Comparison of ENCODE assay signal across 10 cellular contexts in the genomic region with DNA sequence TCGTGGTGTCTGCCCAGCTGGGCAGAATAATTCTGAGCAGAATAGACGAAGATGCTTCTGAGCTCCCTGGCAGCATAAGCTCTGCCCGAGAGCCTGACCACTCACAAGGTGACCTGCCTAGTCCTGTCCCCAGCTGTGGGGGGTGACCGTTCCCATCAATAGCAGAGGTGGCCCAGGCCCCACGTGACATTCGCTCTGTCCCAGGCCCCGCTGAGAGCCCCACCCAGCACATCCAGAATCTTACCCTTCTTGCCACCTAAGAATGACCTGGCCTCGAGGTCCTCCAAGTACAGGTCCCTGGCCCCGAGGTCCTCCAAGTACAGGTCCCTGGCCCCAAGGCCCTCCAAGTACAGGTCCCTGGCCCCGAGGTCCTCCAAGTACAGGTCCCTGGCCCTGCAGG. TPM values are rescaled to one million over a fixed set of nuclear protein-coding genes. Genes with fewer than 3 reads are reported as not detected.
A peak's percentile ranks its signal among the peaks of the same experiment; 100 is the strongest.
DNase-seq lines count a peak whose midpoint lies in the region; ATAC-seq lines count a peak whose summit lies in the region.
"Had no signal": no experiment of that assay in that cellular context is flagged by ENCODE, and none has a peak within 500 bp of the region (broad histone marks: within the 10 kb centered on the region; RNA-seq: fewer than 3 reads in every experiment).

No MANE protein-coding gene starts in this region.

- peaks cover 31 to 56% (median 44%) of the 10 kb centered on the region in 7 donors for H3K4me1 Mint-ChIP-seq in naive thymus-derived CD4-positive, alpha-beta T cell

- CTCF ChIA-PET in naive thymus-derived CD4-positive, alpha-beta T cell (lab: Charles Lee): interaction anchor here (0.7 to 1.0 kb wide), 3 partner anchors 9 to 172 kb away, joined by 3 to 5 read pairs (median 3); no protein-coding TSS in a partner anchor

- H3K36me3 Mint-ChIP-seq in naive thymus-derived CD4-positive, alpha-beta T cell: peaks cover 11 to 26% (median 20%) of the 10 kb centered on the region in 5 donors

- no peaks in the 10 kb centered on the region for H3K9me3 Mint-ChIP-seq in naive thymus-derived CD4-positive, alpha-beta T cell

- H3K27me3 Mint-ChIP-seq in naive thymus-derived CD4-positive, alpha-beta T cell: peaks cover 0 to 3% (median 0%) of the 10 kb centered on the region in 5 donors

- peak overlapping the region; percentile 82 for H3K4me3 ChIP-seq in effector memory CD4-positive, alpha-beta T cell (ENCODE audit: insufficient read depth, low read depth, low read length, poor library complexity, severe bottlenecking)
- peak overlapping the region; percentile 85 for H3K4me3 ChIP-seq in naive thymus-derived CD4-positive, alpha-beta T cell (ENCODE audit: low read length)
- peak overlapping the region; percentile 76 for H3K4me3 ChIP-seq in urinary bladder (ENCODE audit: low read depth, low read length)

- intact Hi-C loops in Right ventricle myocardium inferior (cut with DNase I): loop anchor here (1.0 to 5.0 kb wide), 3 partner anchors 13 to 80 kb away; a partner anchor contains a TSS
- intact Hi-C loops in cardiac septum (cut with DNase I): loop anchor here (2.0 kb wide), 2 partner anchors 16 to 22 kb away; no protein-coding TSS in a partner anchor
- intact Hi-C loops in naive thymus-derived CD4-positive, alpha-beta T cell (cut with micrococcal nuclease): loop anchor here (1.0 to 10.0 kb wide), 6 partner anchors 11 to 240 kb away; a partner anchor contains a TSS

- POLR2A ChIA-PET in naive thymus-derived CD4-positive, alpha-beta T cell (lab: Charles Lee): interaction anchor here (0.7 to 4.9 kb wide), 12 partner anchors 10 to 176 kb away, joined by 3 to 38 read pairs (median 8); a partner anchor contains a TSS

- ATAC-seq in Right ventricle myocardium inferior (peak; percentile 23), HG03442 (IDR thresholded peaks at IDR 0.05; ENCODE audit: unreplicated experiment) (no peak)
- no peak for ATAC-seq in naive thymus-derived CD4-positive, alpha-beta T cell

- H3K9me3 ChIP-seq in effector memory CD4-positive, alpha-beta T cell (ENCODE audit: control insufficient read depth, low read length): no peaks in the 10 kb centered on the region
- no peaks in the 10 kb centered on the region for H3K9me3 ChIP-seq in naive thymus-derived CD4-positive, alpha-beta T cell (ENCODE audit: control insufficient read depth in 2 of 3, low read length in 3 of 3)
- H3K9me3 ChIP-seq: BE2C had no signal

- 73% methylated on average over 10 of the region's 10 CpGs for whole genome bisulfite sequencing in urinary bladder

- peak overlapping the region in 8 of 9 donors; percentile 82 to 97 (median 94) for H3K27ac Mint-ChIP-seq in naive thymus-derived CD4-positive, alpha-beta T cell

- no peaks in the 10 kb centered on the region for H3K27me3 ChIP-seq in effector memory CD4-positive, alpha-beta T cell (replicated peaks; ENCODE audit: control insufficient read depth, insufficient read depth, low read length, poor library complexity, severe bottlenecking)
- H3K27me3 ChIP-seq in naive thymus-derived CD4-positive, alpha-beta T cell (ENCODE audit: control insufficient read depth in 2 of 2, insufficient read depth in 2 of 2, low read length in 2 of 2): no peaks in the 10 kb centered on the region
- H3K27me3 ChIP-seq: BE2C had no signal

- peaks cover 33% of the 10 kb centered on the region for H3K4me1 ChIP-seq in effector memory CD4-positive, alpha-beta T cell (ENCODE audit: control insufficient read depth, insufficient read depth, low read length, poor library complexity, severe bottlenecking)
- peaks cover 26 to 38% of the 10 kb centered on the region in 2 donors for H3K4me1 ChIP-seq in naive thymus-derived CD4-positive, alpha-beta T cell (ENCODE audit: control insufficient read depth in 2 of 2, insufficient read depth in 2 of 2, low read length in 2 of 2)
- H3K4me1 ChIP-seq in urinary bladder (ENCODE audit: insufficient read depth): peaks cover 3% of the 10 kb centered on the region

- H3K36me3 ChIP-seq in effector memory CD4-positive, alpha-beta T cell (ENCODE audit: control insufficient read depth, insufficient read depth, low read length): peaks cover 13% of the 10 kb centered on the region
- peaks cover 0 to 40% (median 7%) of the 10 kb centered on the region in 3 experiments for H3K36me3 ChIP-seq in naive thymus-derived CD4-positive, alpha-beta T cell (ENCODE audit: control insufficient read depth in 2 of 3, insufficient read depth in 3 of 3, low read length in 3 of 3)
- H3K36me3 ChIP-seq in urinary bladder (ENCODE audit: insufficient read depth): no peaks in the 10 kb centered on the region
- H3K36me3 ChIP-seq: BE2C had no signal

- H3K4me3 Mint-ChIP-seq in naive thymus-derived CD4-positive, alpha-beta T cell: peak overlapping the region; percentile 14 to 100 (median 98)

- DNase-seq in Right ventricle myocardium inferior (ENCODE audit: missing footprints) (peak; percentile 68), cardiac septum (ENCODE audit: low spot score) (no peak), T-helper 9 cell (no peak), NK-92 (lab: John Stamatoyannopoulos, UW; ENCODE audit: unreplicated experiment) (no peak)
- no peak for DNase-seq in effector memory CD4-positive, alpha-beta T cell
- no peak for DNase-seq in naive thymus-derived CD4-positive, alpha-beta T cell

- peak overlapping the region; percentile 67 for H3K27ac ChIP-seq in effector memory CD4-positive, alpha-beta T cell (ENCODE audit: insufficient read depth, low read length, poor library complexity, severe bottlenecking)
- peak overlapping the region; percentile 84 for H3K27ac ChIP-seq in naive thymus-derived CD4-positive, alpha-beta T cell (ENCODE audit: low read depth, low read length)
- peak overlapping the region; percentile 95 for H3K27ac ChIP-seq in urinary bladder (ENCODE audit: low read depth)

RNA-seq across cellular contexts. Expression of a gene that starts 0.7 kb away (rescaled TPM):
- total RNA-seq in Right ventricle myocardium inferior (30.7 TPM), cardiac septum (19.8 TPM), urinary bladder (10.0 TPM)
- total RNA-seq in naive thymus-derived CD4-positive, alpha-beta T cell: 100 to 1,000 TPM in 2 of 5 experiments, 10 to 100 TPM in 3; 26.3 to 162 (median 47.5) TPM
- 100 to 1,000 TPM; 152 to 186 TPM for polyA plus RNA-seq in naive thymus-derived CD4-positive, alpha-beta T cell
- 66.0 TPM for polyA plus RNA-seq in urinary bladder

RNA-seq across cellular contexts. Expression of a gene that starts 39.6 kb away (rescaled TPM):
- total RNA-seq in Right ventricle myocardium inferior (18.9 TPM), cardiac septum (17.7 TPM), urinary bladder (10.6 TPM)
- 10 to 100 TPM; 46.9 to 58.9 (median 50.3) TPM for total RNA-seq in naive thymus-derived CD4-positive, alpha-beta T cell
- polyA plus RNA-seq in naive thymus-derived CD4-positive, alpha-beta T cell: 10 to 100 TPM; 10.5 to 18.7 TPM
- 39.7 TPM for polyA plus RNA-seq in urinary bladder

RNA-seq across cellular contexts. Expression of a gene that starts 44.0 kb away (rescaled TPM):
- total RNA-seq in Right ventricle myocardium inferior (not detected), cardiac septum (not detected), urinary bladder (not detected)
- total RNA-seq in naive thymus-derived CD4-positive, alpha-beta T cell: under 1 TPM in 2 of 5 experiments, not detected in 3; 0.24 to 0.64 TPM
- polyA plus RNA-seq in naive thymus-derived CD4-positive, alpha-beta T cell: not detected
- polyA plus RNA-seq in urinary bladder: 0.10 TPM
- total RNA-seq: sciatic nerve had no signal

RNA-seq across cellular contexts. Expression of a gene that starts 57.9 kb away (rescaled TPM):
- total RNA-seq in Right ventricle myocardium inferior: 49.5 TPM
- 39.8 TPM for total RNA-seq in cardiac septum
- 100 to 1,000 TPM in 4 of 5 experiments, 10 to 100 TPM in 1; 74.8 to 140 (median 115) TPM for total RNA-seq in naive thymus-derived CD4-positive, alpha-beta T cell
- polyA plus RNA-seq in naive thymus-derived CD4-positive, alpha-beta T cell: 10 to 100 TPM; 17.0 to 35.1 TPM
- total RNA-seq in urinary bladder: 19.6 TPM
- polyA plus RNA-seq in urinary bladder: 64.0 TPM
